In the genomic region with DNA sequence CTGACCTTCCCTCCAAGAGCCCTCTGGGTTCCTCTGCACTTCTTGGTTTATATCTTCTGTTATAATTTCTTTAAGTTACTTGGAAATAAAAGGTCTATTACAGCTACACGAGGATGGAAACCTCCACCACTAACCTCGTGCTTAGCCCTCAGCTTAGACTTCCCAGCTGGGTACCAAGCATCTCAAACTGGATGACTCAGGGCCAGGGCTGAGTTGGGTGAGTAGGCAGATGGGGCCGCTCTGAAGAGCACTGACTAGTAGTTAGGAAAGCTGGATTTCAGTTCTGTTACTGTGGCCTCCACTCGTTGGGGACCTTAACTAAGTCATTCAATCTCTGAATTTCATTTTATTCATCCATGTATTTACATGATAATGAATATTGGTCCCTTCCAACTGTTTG, we compare ENCODE assay signal across 16 cellular contexts.
DNase-seq lines count a peak whose midpoint lies in the region; ATAC-seq, FAIRE-seq and TF ChIP-seq lines count a peak whose summit lies in the region.
"Had no signal": no experiment of that assay in that cellular context is flagged by ENCODE, and none has a peak within 500 bp of the region (broad histone marks: within the 10 kb centered on the region; RNA-seq: fewer than 3 reads in every experiment).

No MANE protein-coding gene starts in this region.

- H3K27me3 ChIP-seq in astrocyte (ENCODE audit: insufficient read depth, low read length) (peaks cover 11% of the 10 kb centered on the region), neural cell (ENCODE audit: insufficient read depth, low read depth, low read length) (no peaks in the 10 kb centered on the region), smooth muscle cell (ENCODE audit: low read depth) (peaks cover 10% of the 10 kb centered on the region)
- H3K27me3 ChIP-seq: brain microvascular endothelial cell had no signal

- no peaks in the 10 kb centered on the region for H3K9me2 ChIP-seq in neural cell (ENCODE audit: insufficient read depth, low read length)

- peaks cover 5% of the 10 kb centered on the region for H3K4me1 Mint-ChIP-seq in astrocyte (ENCODE audit: low read depth, unreplicated experiment)
- H3K4me1 Mint-ChIP-seq: activated CD8-positive, alpha-beta memory T cell treated with anti-CD3 and anti-CD28 coated beads, Interleukin-2, amount 10 ng/mL, durations not matched to agents 7 days and 5 days; IgD-negative memory B cell; nephron progenitor cell had no signal

- H3K27ac ChIP-seq in astrocyte (ENCODE audit: low read depth, low read length) (no peak overlapping the region), neural cell (ENCODE audit: low read length) (no peak overlapping the region), smooth muscle cell (ENCODE audit: low read depth) (no peak overlapping the region)
- H3K27ac ChIP-seq: brain microvascular endothelial cell, gastrocnemius medialis had no signal

- H3K79me2 ChIP-seq in astrocyte (ENCODE audit: insufficient read depth, low read length) = no peaks in the 10 kb centered on the region
- H3K79me2 ChIP-seq in neural cell (replicated peaks; ENCODE audit: insufficient read depth, low read length) = peaks cover 32% of the 10 kb centered on the region
- H3K79me2 ChIP-seq in smooth muscle cell (ENCODE audit: low read depth) = no peaks in the 10 kb centered on the region

- no peaks in the 10 kb centered on the region for H3F3A ChIP-seq in neural cell (ENCODE audit: insufficient read depth, low read length, poor library complexity, severe bottlenecking)
- H3F3A ChIP-seq in smooth muscle cell (ENCODE audit: low read depth) = no peaks in the 10 kb centered on the region

- no peak for TF ChIP-seq RAD21 in neural cell (conservative IDR thresholded peaks at IDR 0.05)

- no peak overlapping the region for H3K27ac Mint-ChIP-seq in astrocyte (ENCODE audit: unreplicated experiment)
- H3K27ac Mint-ChIP-seq: activated CD8-positive, alpha-beta memory T cell treated with anti-CD3 and anti-CD28 coated beads, Interleukin-2, amount 10 ng/mL, durations not matched to agents 7 days and 5 days; IgD-negative memory B cell; nephron progenitor cell had no signal

- H3K4me2 ChIP-seq in astrocyte (ENCODE audit: low read length) (no peak overlapping the region), neural cell (ENCODE audit: low read length) (peak overlapping the region; percentile 50), smooth muscle cell (no peak overlapping the region)

- H2AFZ ChIP-seq in astrocyte (ENCODE audit: low read depth, low read length) = no peak overlapping the region
- no peak overlapping the region for H2AFZ ChIP-seq in neural cell (ENCODE audit: low read depth, low read length)
- H2AFZ ChIP-seq in smooth muscle cell (ENCODE audit: low read depth) = no peak overlapping the region

- no peak for FAIRE-seq in astrocyte (lab: Jason Lieb, UNC)
- FAIRE-seq: A204.1 had no signal

- H3K9ac ChIP-seq in astrocyte (ENCODE audit: low read length) = no peak overlapping the region
- H3K9ac ChIP-seq in neural cell (ENCODE audit: low read length) = no peak overlapping the region
- H3K9ac ChIP-seq in smooth muscle cell (ENCODE audit: low read depth) = no peak overlapping the region

- no peaks in the 10 kb centered on the region for H3K36me3 Mint-ChIP-seq in astrocyte (ENCODE audit: low read depth, unreplicated experiment)
- H3K36me3 Mint-ChIP-seq: activated CD8-positive, alpha-beta memory T cell treated with anti-CD3 and anti-CD28 coated beads, Interleukin-2, amount 10 ng/mL, durations not matched to agents 7 days and 5 days; IgD-negative memory B cell had no signal

- peaks cover 9% of the 10 kb centered on the region for H3K4me1 ChIP-seq in astrocyte (ENCODE audit: insufficient read depth, low read length)
- H3K4me1 ChIP-seq in smooth muscle cell (ENCODE audit: low read depth) = no peaks in the 10 kb centered on the region
- H3K4me1 ChIP-seq: lower lobe of right lung had no signal

- H3K36me3 ChIP-seq in astrocyte (ENCODE audit: insufficient read depth, low read length) (no peaks in the 10 kb centered on the region), neural cell (ENCODE audit: insufficient read depth, low read length) (no peaks in the 10 kb centered on the region), smooth muscle cell (ENCODE audit: low read depth) (no peaks in the 10 kb centered on the region)
- H3K36me3 ChIP-seq: brain microvascular endothelial cell, gastrocnemius medialis, lower lobe of right lung had no signal

- no peak overlapping the region for H3K4me3 Mint-ChIP-seq in astrocyte (ENCODE audit: unreplicated experiment)
- H3K4me3 Mint-ChIP-seq: activated CD8-positive, alpha-beta memory T cell treated with anti-CD3 and anti-CD28 coated beads, Interleukin-2, amount 10 ng/mL, durations not matched to agents 7 days and 5 days; IgD-negative memory B cell; nephron progenitor cell had no signal

- TF ChIP-seq CTCF in astrocyte (IDR thresholded peaks at IDR 0.05; ENCODE audit: insufficient read depth, low read depth, low read length) = no peak
- no peak for TF ChIP-seq CTCF in neural cell (IDR thresholded peaks at IDR 0.05; ENCODE audit: poor library complexity, severe bottlenecking)
- TF ChIP-seq CTCF in smooth muscle cell (IDR thresholded peaks at IDR 0.05; ENCODE audit: borderline replicate concordance, insufficient read depth, poor library complexity, severe bottlenecking) = no peak

- WGBS in smooth muscle cell (ENCODE audit: low lambda C conversion rate) = 19% methylated on average over 4 of the region's 4 CpGs

- peak; percentile 6 for ATAC-seq in HG03432 (IDR thresholded peaks at IDR 0.05; ENCODE audit: unreplicated experiment)

- peaks cover 7% of the 10 kb centered on the region for H3K27me3 Mint-ChIP-seq in astrocyte (ENCODE audit: low read depth, unreplicated experiment)
- H3K27me3 Mint-ChIP-seq: activated CD8-positive, alpha-beta memory T cell treated with anti-CD3 and anti-CD28 coated beads, Interleukin-2, amount 10 ng/mL, durations not matched to agents 7 days and 5 days had no signal

- H4K20me1 ChIP-seq in astrocyte (ENCODE audit: insufficient read depth, low read length) (no peaks in the 10 kb centered on the region), neural cell (ENCODE audit: insufficient read depth) (no peaks in the 10 kb centered on the region), smooth muscle cell (ENCODE audit: low read depth) (no peaks in the 10 kb centered on the region)

- H3K9me3 Mint-ChIP-seq in astrocyte (ENCODE audit: unreplicated experiment) = no peaks in the 10 kb centered on the region
- H3K9me3 Mint-ChIP-seq: nephron progenitor cell had no signal

- DNase-seq in NCI-H82 (lab: John Stamatoyannopoulos, UW) (peak; percentile 12), NCI-H82 treated with DMSO at 0.1 percent for 48 hours (lab: John Stamatoyannopoulos, UW; ENCODE audit: unreplicated experiment) (no peak), astrocyte (ENCODE audit: low read depth) (peak; percentile 37), NCI-H2196 treated with DMSO at 0.1 percent for 48 hours (lab: John Stamatoyannopoulos, UW; ENCODE audit: unreplicated experiment) (no peak), smooth muscle cell (lab: John Stamatoyannopoulos, UW; ENCODE audit: unreplicated experiment) (no peak), DMS79 (lab: John Stamatoyannopoulos, UW) (no peak)
- DNase-seq: effector memory CD4-positive, alpha-beta T cell had no signal

- H3K9me3 ChIP-seq in astrocyte (ENCODE audit: insufficient read depth, low read depth, low read length) (no peaks in the 10 kb centered on the region), neural cell (ENCODE audit: low read length) (no peaks in the 10 kb centered on the region), smooth muscle cell (replicated peaks; ENCODE audit: low read depth) (no peaks in the 10 kb centered on the region)
- H3K9me3 ChIP-seq: gastrocnemius medialis, lower lobe of right lung had no signal

- TF ChIP-seq EP300 in neural cell (conservative IDR thresholded peaks at IDR 0.05; ENCODE audit: poor library complexity, severe bottlenecking) = no peak

- no peak overlapping the region for H3K4me3 ChIP-seq in astrocyte (ENCODE audit: insufficient read depth, low read depth, low read length)
- no peak overlapping the region for H3K4me3 ChIP-seq in neural cell (ENCODE audit: low read length)
- H3K4me3 ChIP-seq in smooth muscle cell = no peak overlapping the region

TF ChIP-seq in neural cell, 6 proteins besides CTCF, POLR2A, EP300 and RAD21:
- TF ChIP-seq MXI1 (conservative IDR thresholded peaks at IDR 0.05; ENCODE audit: poor library complexity, severe bottlenecking) = no peak
- no peak for TF ChIP-seq POLR2AphosphoS5 (IDR thresholded peaks at IDR 0.05)
- TF ChIP-seq EZH2 (IDR thresholded peaks at IDR 0.05; ENCODE audit: borderline replicate concordance, insufficient read depth, low read length, poor library complexity, severe bottlenecking) = no peak
- no peak for TF ChIP-seq REST (IDR thresholded peaks at IDR 0.05; ENCODE audit: borderline replicate concordance)
- TF ChIP-seq TAF1 (IDR thresholded peaks at IDR 0.05; ENCODE audit: low read depth) = no peak
- no peak for TF ChIP-seq SMC3 (conservative IDR thresholded peaks at IDR 0.05; ENCODE audit: poor library complexity)

Comparison
In these comparisons a context has a peak if more than half of its experiments do, and no peak if none do; other contexts are left out.
1. DNase-seq: peak in NCI-H82 (single experiment) and astrocyte (single experiment); none in NCI-H82 treated with DMSO at 0.1 percent for 48 hours (single experiment), NCI-H2196 treated with DMSO at 0.1 percent for 48 hours (single experiment), smooth muscle cell (single experiment) and DMS79 (single experiment).